ENCODE assay signal across 8 cellular contexts in the genomic region with DNA sequence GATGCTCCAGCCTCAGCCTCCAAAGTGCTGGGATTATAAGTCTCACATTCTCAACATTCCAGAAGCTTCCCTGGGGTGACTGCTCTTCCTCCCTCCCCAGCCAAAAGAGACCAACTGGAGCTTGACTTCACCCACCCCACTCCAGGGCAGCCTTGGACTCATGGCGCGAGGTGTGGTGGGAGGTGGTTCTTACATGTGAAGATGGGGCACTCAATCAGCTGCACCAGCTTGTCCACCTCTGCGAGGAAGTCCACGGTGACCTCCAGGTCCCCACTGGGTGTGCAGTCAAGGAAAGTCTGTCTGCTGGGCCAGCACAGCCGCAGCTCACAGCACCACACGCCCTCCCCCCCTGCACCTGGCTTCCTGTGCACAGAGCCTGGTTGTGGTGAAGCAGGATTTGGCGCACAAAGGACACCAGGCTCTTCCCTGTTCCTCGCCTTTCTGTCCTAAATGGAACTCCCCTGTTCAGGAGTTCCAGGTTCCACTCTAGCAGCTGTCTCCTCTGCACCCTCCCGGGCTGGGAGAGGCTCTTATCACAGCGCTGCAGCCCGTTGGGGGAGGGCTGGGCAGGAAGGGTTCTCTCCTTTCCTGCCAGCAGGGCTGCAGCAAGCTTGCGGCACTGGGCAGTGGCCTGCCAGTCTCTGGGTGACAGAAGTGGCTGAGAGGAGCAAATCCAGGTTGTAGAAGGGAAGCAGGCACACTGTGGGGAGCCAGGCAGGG. TPM values are rescaled to one million over a fixed set of nuclear protein-coding genes. Genes with fewer than 3 reads are reported as not detected.
DNase-seq lines count a peak whose midpoint lies in the region; ATAC-seq, FAIRE-seq and TF ChIP-seq lines count a peak whose summit lies in the region.

No MANE protein-coding gene starts in this region.

- 76% methylated on average over 9 of the region's 12 CpGs for WGBS in HepG2 (ENCODE audit: low lambda C conversion rate)

- CTCF ChIA-PET in AG04450 (lab: Charles Lee): interaction anchor here (0.8 kb wide), 1 partner anchor 43 kb away, joined by 3 read pairs; no protein-coding TSS in a partner anchor
- CTCF ChIA-PET in HepG2 (lab: Yijun Ruan, JAX; ENCODE audit: low intra/inter-chr PET ratio, low total read pairs): no interaction called here

- no peaks in the 10 kb centered on the region for H3K9me3 Mint-ChIP-seq in activated T-helper 1 cell treated with anti-CD3 and anti-CD28 coated beads, Interleukin-12 subunit alpha, Interleukin-12 subunit beta, Interleukin-2, Interleukin-4 antibody, amounts not matched to agents 30 ng/mL and 10 ng/mL and 1 ng/mL, durations not matched to agents 14 hours and 24 hours and 36 hours

- intact Hi-C loops in activated T-helper 1 cell treated with anti-CD3 and anti-CD28 coated beads, Interleukin-12 subunit alpha, Interleukin-12 subunit beta, Interleukin-2, Interleukin-4 antibody, amounts not matched to agents 30 ng/mL and 10 ng/mL and 1 ng/mL, durations not matched to agents 14 hours and 24 hours and 36 hours (cut with micrococcal nuclease): no loop called here
- intact Hi-C loops in HepG2 (cut with micrococcal nuclease; ENCODE audit: unreplicated experiment): no loop called here

- H3K9me3 ChIP-seq in AG04450 (ENCODE audit: control insufficient read depth, insufficient read depth, low read length) (peaks cover 14% of the 10 kb centered on the region; the same call in 1 of the 2 replicates), HepG2 (ENCODE audit: low read length) (no peaks in the 10 kb centered on the region)

- no peak for FAIRE-seq in HepG2 (lab: Jason Lieb, UNC)

- DNase-seq in AG04450 (ENCODE audit: low read depth, low spot score) (no peak), HT-29 (ENCODE audit: low spot score) (peak; percentile 70), HepG2 (ENCODE audit: low spot score) (peak; percentile 34), SIG-M5 treated with dmso at 0.1 percent for 504 hours (lab: John Stamatoyannopoulos, UW; ENCODE audit: unreplicated experiment) (no peak)
- DNase-seq in activated T-helper 1 cell treated with anti-CD3 and anti-CD28 coated beads, Interleukin-12 subunit alpha, Interleukin-12 subunit beta, Interleukin-2, Interleukin-4 antibody, amounts not matched to agents 30 ng/mL and 10 ng/mL and 1 ng/mL, durations not matched to agents 14 hours and 24 hours and 36 hours (ENCODE audit: low spot score): peak; percentile 22

- H3K27me3 Mint-ChIP-seq in activated T-helper 1 cell treated with anti-CD3 and anti-CD28 coated beads, Interleukin-12 subunit alpha, Interleukin-12 subunit beta, Interleukin-2, Interleukin-4 antibody, amounts not matched to agents 30 ng/mL and 10 ng/mL and 1 ng/mL, durations not matched to agents 14 hours and 24 hours and 36 hours (ENCODE audit: insufficient read depth): no peaks in the 10 kb centered on the region

- no peak for TF ChIP-seq RAD21 in HepG2 (CRISPR knock-in tag; IDR thresholded peaks at IDR 0.05)

- H3K4me3 ChIP-seq in AG04450 (ENCODE audit: low read depth, low read length) (no peak overlapping the region), HepG2 (replicated peaks in 1 of 3; ENCODE audit: insufficient read depth in 1 of 3, low read depth in 2 of 3, low read length in 3 of 3) (no peak overlapping the region)

- H3K4me1 ChIP-seq in HepG2 (ENCODE audit: insufficient read depth, low read length): peaks cover 48% of the 10 kb centered on the region

- H3K4me2 ChIP-seq in HepG2 (ENCODE audit: low read depth, low read length): no peak overlapping the region

- peaks cover 2% of the 10 kb centered on the region for H3K36me3 Mint-ChIP-seq in activated T-helper 1 cell treated with anti-CD3 and anti-CD28 coated beads, Interleukin-12 subunit alpha, Interleukin-12 subunit beta, Interleukin-2, Interleukin-4 antibody, amounts not matched to agents 30 ng/mL and 10 ng/mL and 1 ng/mL, durations not matched to agents 14 hours and 24 hours and 36 hours (ENCODE audit: low read depth)

- no peak overlapping the region; the same call in 1 of the 2 replicates for H3K9ac ChIP-seq in HepG2 (ENCODE audit: insufficient read depth, low read depth, low read length)

- H3K27ac ChIP-seq in AG04450 (ENCODE audit: low read depth, low read length) (peak overlapping the region; percentile 39), HepG2 (ENCODE audit: extremely low read length, insufficient read depth, low read length) (no peak overlapping the region)

- no peak for TF ChIP-seq CTCF in AG04450 (IDR thresholded peaks at IDR 0.05; ENCODE audit: low read depth, low read length)
- no peak for TF ChIP-seq CTCF in HepG2 (CRISPR knock-in tag; IDR thresholded peaks at IDR 0.05)

- H4K20me1 ChIP-seq in HepG2 (ENCODE audit: insufficient read depth, low read length): no peaks in the 10 kb centered on the region

- H2AFZ ChIP-seq in HepG2 (ENCODE audit: low read length): no peak overlapping the region

- BruUV-seq in HepG2 (replicated peaks; lab: Mats Ljungman, UMichigan): no TSS peak

- peaks cover 8% of the 10 kb centered on the region in 2 experiments; a peak in 2 of 5 replicates for H3K36me3 ChIP-seq in HepG2 (replicated peaks in 1 of 2; ENCODE audit: control insufficient read depth in 1 of 2, insufficient read depth in 2 of 2, low read length in 2 of 2)

- H3K4me1 Mint-ChIP-seq in activated T-helper 1 cell treated with anti-CD3 and anti-CD28 coated beads, Interleukin-12 subunit alpha, Interleukin-12 subunit beta, Interleukin-2, Interleukin-4 antibody, amounts not matched to agents 30 ng/mL and 10 ng/mL and 1 ng/mL, durations not matched to agents 14 hours and 24 hours and 36 hours (ENCODE audit: low read depth): peaks cover 13% of the 10 kb centered on the region

- in situ Hi-C loops in HepG2 (cut with HindIII; ENCODE audit: extremely low pct_ligation_motif_present, low pct_unique_long_range_greater_than_20kb): no loop called here

- ATAC-seq in HepG2: peak; percentile 39
- ATAC-seq in HG02970 (IDR thresholded peaks at IDR 0.05; ENCODE audit: low FRiP score, unreplicated experiment): no peak
- ATAC-seq in HG02852 (IDR thresholded peaks at IDR 0.05; ENCODE audit: unreplicated experiment): no peak
- no peak for ATAC-seq in HG03457 (IDR thresholded peaks at IDR 0.05; ENCODE audit: unreplicated experiment)

- TF ChIP-seq POLR2A in HepG2 (IDR thresholded peaks at IDR 0.05; ENCODE audit: insufficient read depth in 1 of 2, low read depth in 2 of 2, low read length in 2 of 2): no peak

- no peaks in the 10 kb centered on the region for H3K27me3 ChIP-seq in AG04450 (ENCODE audit: control insufficient read depth, insufficient read depth, low read length)
- no peaks in the 10 kb centered on the region for H3K27me3 ChIP-seq in HepG2 (ENCODE audit: control insufficient read depth in 1 of 2, insufficient read depth in 2 of 2, low read length in 2 of 2)

- H3K4me3 Mint-ChIP-seq in activated T-helper 1 cell treated with anti-CD3 and anti-CD28 coated beads, Interleukin-12 subunit alpha, Interleukin-12 subunit beta, Interleukin-2, Interleukin-4 antibody, amounts not matched to agents 30 ng/mL and 10 ng/mL and 1 ng/mL, durations not matched to agents 14 hours and 24 hours and 36 hours: peak overlapping the region; percentile 5

- H3K27ac Mint-ChIP-seq in activated T-helper 1 cell treated with anti-CD3 and anti-CD28 coated beads, Interleukin-12 subunit alpha, Interleukin-12 subunit beta, Interleukin-2, Interleukin-4 antibody, amounts not matched to agents 30 ng/mL and 10 ng/mL and 1 ng/mL, durations not matched to agents 14 hours and 24 hours and 36 hours: peak overlapping the region; percentile 42

- TF ChIP-seq EP300 in HepG2 (IDR thresholded peaks at IDR 0.05; ENCODE audit: low read depth in 2 of 2, low read length in 2 of 2) (no peak), HepG2 (CRISPR knock-in tag; IDR thresholded peaks at IDR 0.05; ENCODE audit: borderline replicate concordance) (no peak)

- H3K79me2 ChIP-seq in HepG2 (ENCODE audit: insufficient read depth, low read length): no peaks in the 10 kb centered on the region

- POLR2A ChIA-PET in AG04450 (lab: Yijun Ruan, JAX) (interaction anchor here (1.3 kb wide), 1 partner anchor 8 kb away, joined by 5 read pairs; no protein-coding TSS in a partner anchor), HepG2 (lab: Yijun Ruan, JAX) (interaction anchor here (0.8 to 2.6 kb wide), 5 partner anchors 8 to 29 kb away, joined by 3 to 14 read pairs (median 9); no protein-coding TSS in a partner anchor)

RNA-seq across cellular contexts. Expression of a gene that starts 9.7 kb away (rescaled TPM):
- polyA plus RNA-seq in AG04450 (2011; rRNA removed) (57.9 and 80.1 TPM in 2 replicates), HepG2 (2011; rRNA removed) (242 and 284 TPM in 2 replicates)
- polyA minus RNA-seq in AG04450 (2011; rRNA and poly(A)+ RNA removed): 55.0 and 67.0 TPM in 2 replicates
- 23.0 and 38.1 TPM in 2 replicates for total RNA-seq in HT-29 (2014; rRNA removed; shearing (Covaris generic))
- total RNA-seq in activated T-helper 1 cell treated with anti-CD3 and anti-CD28 coated beads, Interleukin-12 subunit alpha, Interleukin-12 subunit beta, Interleukin-2, Interleukin-4 antibody, amounts not matched to agents 30 ng/mL and 10 ng/mL and 1 ng/mL, durations not matched to agents 14 hours and 24 hours and 36 hours: 2.0 and 3.5 TPM in 2 replicates
- total RNA-seq in HepG2 (2016; rRNA removed; fragmentation: Illumina TruSeq; extraction: Trizol): 84.6 and 132 TPM in 2 replicates
- 43.5 and 50.3 TPM in 2 replicates for total RNA-seq in HepG2 (2016; cell fraction: cytosol; rRNA removed; fragmentation: Illumina TruSeq; extraction: Trizol; ENCODE audit: low read depth)
- total RNA-seq in HepG2 (2016; cell fraction: insoluble cytoplasmic fraction; rRNA removed; fragmentation: Illumina TruSeq; extraction: Trizol): 77.0 and 127 TPM in 2 replicates
- total RNA-seq in HepG2 (2016; cell fraction: membrane; rRNA removed; fragmentation: Illumina TruSeq; extraction: Trizol): 144 and 145 TPM in 2 replicates
- 105 and 134 TPM in 2 replicates for total RNA-seq in HepG2 (2016; cell fraction: nucleus; rRNA removed; fragmentation: Illumina TruSeq; extraction: Trizol)
- polyA plus RNA-seq in HepG2 (2011; cell fraction: cytosol; rRNA removed): 101 and 160 TPM in 2 replicates
- 555 and 802 TPM in 2 replicates for polyA plus RNA-seq in HepG2 (2011; cell fraction: nucleus; rRNA removed)
- 157 and 253 TPM in 2 replicates for polyA plus RNA-seq in HepG2 (2012)
- polyA plus RNA-seq in HepG2 (2016; cell fraction: cytosol; fragmentation: Illumina TruSeq; extraction: Trizol; ENCODE audit: low read depth): 47.6 and 47.9 TPM in 2 replicates
- polyA plus RNA-seq in HepG2 (2016; cell fraction: insoluble cytoplasmic fraction; fragmentation: Illumina TruSeq; extraction: Trizol; ENCODE audit: low read depth): 136 and 193 TPM in 2 replicates
- 144 and 154 TPM in 2 replicates for polyA plus RNA-seq in HepG2 (2016; cell fraction: membrane; fragmentation: Illumina TruSeq; extraction: Trizol; ENCODE audit: low read depth)
- polyA plus RNA-seq in HepG2 (2016; cell fraction: nucleus; fragmentation: Illumina TruSeq; extraction: Trizol; ENCODE audit: insufficient read depth, low read depth): 467 and 522 TPM in 2 replicates
- polyA minus RNA-seq in HepG2 (2011; rRNA and poly(A)+ RNA removed; ENCODE audit: low replicate concordance): 24.5 and 186 TPM in 2 replicates
- 155 and 166 TPM in 2 replicates for polyA minus RNA-seq in HepG2 (2011; cell fraction: cytosol; rRNA and poly(A)+ RNA removed)
- polyA minus RNA-seq in HepG2 (2011; cell fraction: nucleus; rRNA and poly(A)+ RNA removed): 97.5 and 127 TPM in 2 replicates

RNA-seq across cellular contexts. Expression of a gene that starts 49.2 kb away (rescaled TPM):
- 3.0 and 5.1 TPM in 2 replicates for polyA plus RNA-seq in AG04450 (2011; rRNA removed)
- polyA minus RNA-seq in AG04450 (2011; rRNA and poly(A)+ RNA removed): 2.6 and 3.7 TPM in 2 replicates
- 9.1 and 11.5 TPM in 2 replicates for total RNA-seq in HT-29 (2014; rRNA removed; shearing (Covaris generic))
- not detected in 2 replicates for total RNA-seq in activated T-helper 1 cell treated with anti-CD3 and anti-CD28 coated beads, Interleukin-12 subunit alpha, Interleukin-12 subunit beta, Interleukin-2, Interleukin-4 antibody, amounts not matched to agents 30 ng/mL and 10 ng/mL and 1 ng/mL, durations not matched to agents 14 hours and 24 hours and 36 hours
- total RNA-seq in HepG2 (2016; rRNA removed; fragmentation: Illumina TruSeq; extraction: Trizol): 1.2 and 1.4 TPM in 2 replicates
- 1.0 and 1.6 TPM in 2 replicates for total RNA-seq in HepG2 (2016; cell fraction: cytosol; rRNA removed; fragmentation: Illumina TruSeq; extraction: Trizol; ENCODE audit: low read depth)
- total RNA-seq in HepG2 (2016; cell fraction: insoluble cytoplasmic fraction; rRNA removed; fragmentation: Illumina TruSeq; extraction: Trizol): 1.2 and 1.3 TPM in 2 replicates
- total RNA-seq in HepG2 (2016; cell fraction: membrane; rRNA removed; fragmentation: Illumina TruSeq; extraction: Trizol): 1.8 and 2.4 TPM in 2 replicates
- total RNA-seq in HepG2 (2016; cell fraction: nucleus; rRNA removed; fragmentation: Illumina TruSeq; extraction: Trizol): 0.31 and 0.40 TPM in 2 replicates
- 1.3 and 1.6 TPM in 2 replicates for polyA plus RNA-seq in HepG2 (2011; rRNA removed)
- polyA plus RNA-seq in HepG2 (2011; cell fraction: cytosol; rRNA removed): 1.1 and 2.2 TPM in 2 replicates
- polyA plus RNA-seq in HepG2 (2011; cell fraction: nucleus; rRNA removed): 0.83 and 1.9 TPM in 2 replicates
- polyA plus RNA-seq in HepG2 (2012): 0.83 TPM in 2 replicates
- polyA plus RNA-seq in HepG2 (2016; cell fraction: cytosol; fragmentation: Illumina TruSeq; extraction: Trizol; ENCODE audit: low read depth): 1.3 and 2.1 TPM in 2 replicates
- polyA plus RNA-seq in HepG2 (2016; cell fraction: insoluble cytoplasmic fraction; fragmentation: Illumina TruSeq; extraction: Trizol; ENCODE audit: low read depth): 0.84 and 0.90 TPM in 2 replicates
- polyA plus RNA-seq in HepG2 (2016; cell fraction: membrane; fragmentation: Illumina TruSeq; extraction: Trizol; ENCODE audit: low read depth): 1.2 and 1.6 TPM in 2 replicates
- 0.96 and 1.1 TPM in 2 replicates for polyA plus RNA-seq in HepG2 (2016; cell fraction: nucleus; fragmentation: Illumina TruSeq; extraction: Trizol; ENCODE audit: insufficient read depth, low read depth)
- polyA minus RNA-seq in HepG2 (2011; rRNA and poly(A)+ RNA removed; ENCODE audit: low replicate concordance): 1.0 TPM in 1 of 2 replicates, not detected in the other
- 0.35 TPM in 1 of 2 replicates, not detected in the other for polyA minus RNA-seq in HepG2 (2011; cell fraction: cytosol; rRNA and poly(A)+ RNA removed)
- 0.50 and 1.5 TPM in 2 replicates for polyA minus RNA-seq in HepG2 (2011; cell fraction: nucleus; rRNA and poly(A)+ RNA removed)

Comparison
In these comparisons a context has a peak if more than half of its experiments do, and no peak if none do; other contexts are left out.
1. DNase-seq: peak in HT-29 (single experiment), activated T-helper 1 cell treated with anti-CD3 and anti-CD28 coated beads, Interleukin-12 subunit alpha, Interleukin-12 subunit beta, Interleukin-2, Interleukin-4 antibody, amounts not matched to agents 30 ng/mL and 10 ng/mL and 1 ng/mL, durations not matched to agents 14 hours and 24 hours and 36 hours (single experiment) and HepG2 (single experiment); none in AG04450 (single experiment) and SIG-M5 treated with dmso at 0.1 percent for 504 hours (single experiment).